In the genomic region with DNA sequence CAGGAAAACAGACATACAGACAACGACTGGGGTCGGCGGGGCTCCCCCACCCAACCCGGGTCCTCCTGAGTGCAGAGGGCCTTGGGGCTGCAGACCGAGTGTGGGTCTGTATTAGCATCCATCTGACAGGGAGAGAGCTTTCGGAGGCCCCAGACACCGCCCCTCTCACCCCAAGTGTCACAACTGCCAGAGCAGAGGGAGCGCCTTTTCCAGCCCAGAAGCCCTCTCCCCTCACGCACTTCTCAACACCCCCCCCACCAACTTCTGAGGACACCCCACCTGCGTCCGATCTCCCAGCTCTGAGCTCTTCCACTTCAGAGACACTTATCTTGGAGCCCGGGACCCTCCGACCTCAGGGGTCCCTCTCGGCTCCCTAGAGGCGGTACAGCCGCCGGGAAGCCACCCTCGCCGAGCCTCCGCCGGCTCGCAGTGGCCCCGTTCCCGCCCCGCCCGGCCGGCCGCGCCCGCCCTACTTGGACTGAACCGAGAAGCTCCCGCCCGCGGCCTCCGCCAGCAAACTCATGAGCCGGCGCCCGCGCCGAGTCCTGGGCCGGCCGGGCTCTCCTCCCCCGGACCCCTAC, we compare ENCODE assay signal across 8 cellular contexts. TPM values are rescaled to one million over a fixed set of nuclear protein-coding genes. Genes with fewer than 3 reads are reported as not detected.
DNase-seq lines count a peak whose midpoint lies in the region; ATAC-seq and TF ChIP-seq lines count a peak whose summit lies in the region.

No MANE protein-coding gene starts in this region.

- H3K27me3 ChIP-seq in HUES48 (ENCODE audit: control insufficient read depth, insufficient read depth, low read length) (no peaks in the 10 kb centered on the region), foreskin keratinocyte (no peaks in the 10 kb centered on the region), psoas muscle (ENCODE audit: insufficient read depth in 3 of 3, low read length in 2 of 3) (no peaks in the 10 kb centered on the region)

- H3K4me3 ChIP-seq in HUES48 (ENCODE audit: low read depth, low read length): peak overlapping the region; percentile 88
- H3K4me3 ChIP-seq in psoas muscle: peak overlapping the region; percentile 92

- H3K27me3 Mint-ChIP-seq in activated T-cell treated with anti-CD3 and anti-CD28 coated beads, Interleukin-2, amount 50 U/mL, for 72 hours (ENCODE audit: low read depth): no peaks in the 10 kb centered on the region

- H3K27ac ChIP-seq in HUES48 (ENCODE audit: low read depth, low read length): peak overlapping the region; percentile 47
- H3K27ac ChIP-seq in foreskin keratinocyte: peak overlapping the region; percentile 76
- H3K27ac ChIP-seq in psoas muscle: peak overlapping the region; percentile 96

- H3K9me3 ChIP-seq in HUES48 (ENCODE audit: control insufficient read depth, insufficient read depth, low read length) (no peaks in the 10 kb centered on the region), psoas muscle (no peaks in the 10 kb centered on the region)

- peaks cover 76% of the 10 kb centered on the region for H3K4me1 Mint-ChIP-seq in activated T-cell treated with anti-CD3 and anti-CD28 coated beads, Interleukin-2, amount 50 U/mL, for 72 hours (ENCODE audit: low read depth)

- DNase-seq in ELF-1 (ENCODE audit: low read depth, low spot score) (peak; percentile 64), foreskin keratinocyte (peak in 1 of 2 donors; percentile 32), psoas muscle (no peak), posterior cingulate gyrus (no peak)
- peak; percentile 34 to 53 for DNase-seq in activated T-cell treated with anti-CD3 and anti-CD28 coated beads, Interleukin-2, amount 50 U/mL, for 72 hours

- H3K4me1 ChIP-seq in HUES48 (ENCODE audit: control insufficient read depth, insufficient read depth, low read length) (peaks cover 19% of the 10 kb centered on the region), foreskin keratinocyte (peaks cover 6% of the 10 kb centered on the region), psoas muscle (peaks cover 25% of the 10 kb centered on the region)

- H3K36me3 ChIP-seq in HUES48 (ENCODE audit: control insufficient read depth, insufficient read depth, low read length) (no peaks in the 10 kb centered on the region), psoas muscle (ENCODE audit: insufficient read depth in 1 of 2, low read depth in 1 of 2) (no peaks in the 10 kb centered on the region)

- no peaks in the 10 kb centered on the region for H3K9me3 Mint-ChIP-seq in activated T-cell treated with anti-CD3 and anti-CD28 coated beads, Interleukin-2, amount 50 U/mL, for 72 hours

- intact Hi-C loops in psoas muscle (cut with DNase I) (loop anchor here in 1 of 2 donors (2.0 kb wide), 1 partner anchor 42 kb away; no protein-coding TSS in a partner anchor), posterior cingulate gyrus (cut with DNase I) (loop anchor here (2.0 kb wide), 1 partner anchor 44 kb away; a partner anchor contains a TSS)

- no peak for ATAC-seq in activated T-cell treated with anti-CD3 and anti-CD28 coated beads, Interleukin-2, amount 50 U/mL, for 72 hours (replicated peaks in 1 of 2)
- ATAC-seq in foreskin keratinocyte (peak; percentile 44), psoas muscle (peak; percentile 43 to 62 (median 58)), GM19324 (IDR thresholded peaks at IDR 0.05; ENCODE audit: low FRiP score, unreplicated experiment) (no peak), HG02759 (IDR thresholded peaks at IDR 0.05; ENCODE audit: unreplicated experiment) (no peak)

- peak overlapping the region; percentile 88 to 90 for H3K4me3 Mint-ChIP-seq in activated T-cell treated with anti-CD3 and anti-CD28 coated beads, Interleukin-2, amount 50 U/mL, for 72 hours

- 1 to 2% (median 1%) methylated on average over 35 to 43 of the region's 43 CpGs for WGBS in psoas muscle, 3 donors

- H3K27ac Mint-ChIP-seq in activated T-cell treated with anti-CD3 and anti-CD28 coated beads, Interleukin-2, amount 50 U/mL, for 72 hours: peak overlapping the region; percentile 82

- TF ChIP-seq CTCF in foreskin keratinocyte (conservative IDR thresholded peaks at IDR 0.05) (no peak), psoas muscle (IDR thresholded peaks at IDR 0.05) (no peak)

- peaks cover 18 to 25% of the 10 kb centered on the region in 2 donors for H3K36me3 Mint-ChIP-seq in activated T-cell treated with anti-CD3 and anti-CD28 coated beads, Interleukin-2, amount 50 U/mL, for 72 hours (ENCODE audit: insufficient read depth in 2 of 2)

- H3K9ac ChIP-seq in HUES48 (ENCODE audit: low read depth, low read length): peak overlapping the region; percentile 13; the same call in 1 of the 2 replicates

RNA-seq across cellular contexts. Expression of a gene that starts 0.4 kb away (rescaled TPM):
- 100 to 1,000 TPM; 196 to 215 TPM for total RNA-seq in activated T-cell treated with anti-CD3 and anti-CD28 coated beads, Interleukin-2, amount 50 U/mL, for 72 hours
- 45.9 and 47.2 TPM in 2 replicates for total RNA-seq in foreskin keratinocyte
- polyA plus RNA-seq in foreskin keratinocyte: 82.9 and 88.5 TPM in 2 replicates
- 10 to 100 TPM; 22.4 to 40.9 (median 37.6) TPM for total RNA-seq in psoas muscle
- polyA plus RNA-seq in psoas muscle: 10 to 100 TPM; 44.5 to 80.1 (median 51.3) TPM

RNA-seq across cellular contexts. Expression of a gene that starts 15.1 kb away (rescaled TPM):
- 100 to 1,000 TPM; 129 to 157 TPM for total RNA-seq in activated T-cell treated with anti-CD3 and anti-CD28 coated beads, Interleukin-2, amount 50 U/mL, for 72 hours
- total RNA-seq in foreskin keratinocyte (22.8 and 24.7 TPM in 2 replicates), psoas muscle (100 to 1,000 TPM in 3 of 4 donors, 10 to 100 TPM in 1; 97.5 to 147 (median 112) TPM)
- polyA plus RNA-seq in foreskin keratinocyte (13.0 and 13.6 TPM in 2 replicates), psoas muscle (100 to 1,000 TPM in 1 of 3 donors, 10 to 100 TPM in 2; 52.1 to 133 (median 66.4) TPM)

RNA-seq across cellular contexts. Expression of a gene that starts 32.0 kb away (rescaled TPM):
- 10 to 100 TPM; 37.6 to 45.9 TPM for total RNA-seq in activated T-cell treated with anti-CD3 and anti-CD28 coated beads, Interleukin-2, amount 50 U/mL, for 72 hours
- total RNA-seq in foreskin keratinocyte (19.8 and 20.5 TPM in 2 replicates), psoas muscle (10 to 100 TPM in 1 of 4 donors, 1 to 10 TPM in 3; 4.5 to 14.5 (median 7.7) TPM)
- polyA plus RNA-seq in foreskin keratinocyte (25.5 and 26.8 TPM in 2 replicates), psoas muscle (10 to 100 TPM in 1 of 3 donors, 1 to 10 TPM in 2; 6.0 to 12.5 (median 6.0) TPM)

RNA-seq across cellular contexts. Expression of a gene that starts 43.0 kb away (rescaled TPM):
- total RNA-seq in activated T-cell treated with anti-CD3 and anti-CD28 coated beads, Interleukin-2, amount 50 U/mL, for 72 hours: 100 to 1,000 TPM; 141 to 149 TPM
- total RNA-seq in foreskin keratinocyte (79.4 and 82.2 TPM in 2 replicates), psoas muscle (10 to 100 TPM; 45.3 to 85.1 (median 72.3) TPM)
- polyA plus RNA-seq in foreskin keratinocyte (26.2 and 33.0 TPM in 2 replicates), psoas muscle (10 to 100 TPM; 25.9 to 59.3 (median 37.0) TPM)

Comparison
In these comparisons a context has a peak if more than half of its experiments do, and no peak if none do; other contexts are left out.
1. DNase-seq: peak in ELF-1 (single experiment) and activated T-cell treated with anti-CD3 and anti-CD28 coated beads, Interleukin-2, amount 50 U/mL, for 72 hours (2 of 2); none in psoas muscle (0 of 2) and posterior cingulate gyrus (0 of 10).
2. ATAC-seq: peak in foreskin keratinocyte (single experiment) and psoas muscle (4 of 4); none in activated T-cell treated with anti-CD3 and anti-CD28 coated beads, Interleukin-2, amount 50 U/mL, for 72 hours (0 of 2), GM19324 (single experiment) and HG02759 (single experiment).
3. Peak in every context shown above with its lines, with median percentiles within 50 percentile points of each other: H3K27ac ChIP-seq.